ENCODE assay signal across 33 cellular contexts in the genomic region with DNA sequence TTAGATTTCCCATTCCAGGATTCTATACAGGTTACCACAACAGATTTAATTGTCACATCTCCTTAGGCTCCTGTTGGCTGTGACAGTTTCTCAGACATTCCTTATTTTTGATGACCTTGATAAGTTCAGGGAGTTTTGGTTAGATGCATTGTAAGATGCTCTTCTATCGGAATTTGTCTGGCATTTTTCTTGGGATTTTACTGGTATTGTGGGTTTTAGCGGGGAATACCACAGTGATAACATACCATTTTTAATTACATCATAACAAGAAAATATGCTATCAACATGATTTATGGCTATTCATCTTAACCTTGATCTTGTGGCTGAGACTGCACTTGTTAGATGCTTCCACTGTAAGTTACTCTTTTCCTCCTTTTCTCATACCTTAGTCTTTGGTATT.
"Had no signal": no experiment of that assay in that cellular context is flagged by ENCODE, and none has a peak within 500 bp of the region (broad histone marks: within the 10 kb centered on the region; RNA-seq: fewer than 3 reads in every experiment).

No MANE protein-coding gene starts in this region.

- H3K4me1 Mint-ChIP-seq: activated B cell treated with CpG ODN at 0.5 μM for 24 hours; activated CD4-positive, alpha-beta T cell treated with anti-CD3 and anti-CD28 coated beads, Interleukin-2, amount 10 ng/mL, durations not matched to agents 24 days and 14 days; activated T-helper 17 cell treated with anti-CD3 and anti-CD28 coated beads, Interleukin-2, amount 50 U/mL, for 72 hours; brain had no signal

- H3K9me3 ChIP-seq: adrenal gland had no signal

- H3K27ac Mint-ChIP-seq: activated B cell treated with CpG ODN at 0.5 μM for 24 hours; activated CD4-positive, alpha-beta memory T cell treated with anti-CD3 and anti-CD28 coated beads for 36 hours; activated CD4-positive, alpha-beta T cell treated with anti-CD3 and anti-CD28 coated beads, Interleukin-2, amount 10 ng/mL, durations not matched to agents 24 days and 14 days; activated CD8-positive, alpha-beta T cell treated with anti-CD3 and anti-CD28 coated beads for 36 hours; activated naive CD4-positive, alpha-beta T cell treated with anti-CD3 and anti-CD28 coated beads for 36 hours; activated naive CD4-positive, alpha-beta T cell treated with anti-CD3 and anti-CD28 coated beads, Interleukin-2, amount 50 U/mL, for 72 hours; activated naive CD8-positive, alpha-beta T cell treated with anti-CD3 and anti-CD28 coated beads for 36 hours; activated T-cell treated with anti-CD3 and anti-CD28 coated beads, Interleukin-2, amount 50 U/mL, for 72 hours; activated T-helper 1 cell treated with anti-CD3 and anti-CD28 coated beads, Interleukin-12 subunit alpha, Interleukin-12 subunit beta, Interleukin-2, Interleukin-4 antibody, amounts not matched to agents 30 ng/mL and 10 ng/mL and 1 ng/mL, durations not matched to agents 14 hours and 24 hours and 36 hours; activated T-helper 17 cell treated with anti-CD3 and anti-CD28 coated beads, Interleukin-2, amount 50 U/mL, for 72 hours; brain; T-helper 1 cell treated with Interleukin-12 subunit alpha and Interleukin-12 subunit beta and Interleukin-4 antibody, amounts not matched to agents 30 μg/mL and 1 μg/mL, for 36 hours; T-helper 2 cell treated with Interferon-gamma antibody and Interleukin-4, amounts not matched to agents 5 μg/mL and 100 μg/mL, for 36 hours had no signal

- H3K27me3 Mint-ChIP-seq: activated B cell treated with CpG ODN at 0.5 μM for 24 hours; activated CD4-positive, alpha-beta memory T cell treated with anti-CD3 and anti-CD28 coated beads for 36 hours; activated CD4-positive, alpha-beta T cell treated with anti-CD3 and anti-CD28 coated beads, Interleukin-2, amount 10 ng/mL, durations not matched to agents 24 days and 14 days; activated CD8-positive, alpha-beta T cell treated with anti-CD3 and anti-CD28 coated beads for 36 hours; activated naive CD8-positive, alpha-beta T cell treated with anti-CD3 and anti-CD28 coated beads for 36 hours; activated T-helper 17 cell treated with anti-CD3 and anti-CD28 coated beads, Interleukin-2, amount 50 U/mL, for 72 hours had no signal

- H3K4me1 ChIP-seq: adrenal gland had no signal

- H3K27me3 ChIP-seq: adrenal gland had no signal

- H3K36me3 ChIP-seq: adrenal gland had no signal

- ATAC-seq: activated CD8-positive, alpha-beta T cell treated with anti-CD3 and anti-CD28 coated beads for 36 hours; activated naive CD4-positive, alpha-beta T cell treated with anti-CD3 and anti-CD28 coated beads, Interleukin-2, amount 50 U/mL, for 72 hours; activated T-cell treated with anti-CD3 and anti-CD28 coated beads, Interleukin-2, amount 50 U/mL, for 4 hours; activated T-cell treated with anti-CD3 and anti-CD28 coated beads, Interleukin-2, amount 50 U/mL, for 72 hours; activated T-helper 17 cell treated with anti-CD3 and anti-CD28 coated beads, Interleukin-2, amount 50 U/mL, for 72 hours had no signal

- H3K4me3 ChIP-seq: adrenal gland had no signal

- DNase-seq: activated B cell treated with CpG ODN at 0.5 μM for 24 hours; activated CD4-positive, alpha-beta memory T cell treated with anti-CD3 and anti-CD28 coated beads for 36 hours; activated CD4-positive, alpha-beta T cell treated with anti-CD3 and anti-CD28 coated beads for 4 hours; activated CD4-positive, alpha-beta T cell treated with anti-CD3 and anti-CD28 coated beads, Interleukin-2, amount 10 ng/mL, durations not matched to agents 24 days and 14 days; activated CD4-positive, alpha-beta T cell treated with anti-CD3 and anti-CD28 coated beads, Interleukin-2, amount 50 U/mL, for 1 hour; activated CD4-positive, alpha-beta T cell treated with anti-CD3 and anti-CD28 coated beads, Interleukin-2, amount 50 U/mL, for 4 hours; activated CD4-positive, CD25-positive, alpha-beta regulatory T cell treated with anti-CD3 and anti-CD28 coated beads, Interleukin-2, amount 50 U/mL, for 72 hours; activated CD8-positive, alpha-beta memory T cell treated with anti-CD3 and anti-CD28 coated beads, Interleukin-2, amount 50 U/mL, for 4 hours; activated CD8-positive, alpha-beta T cell treated with anti-CD3 and anti-CD28 coated beads for 36 hours; activated effector memory CD4-positive, alpha-beta T cell treated with anti-CD3 and anti-CD28 coated beads, Interleukin-2, amount 50 U/mL, for 16 hours; activated gamma-delta T cell treated with Interleukin-2 at 50 U/mL for 16 hours; activated naive CD4-positive, alpha-beta T cell; activated naive CD4-positive, alpha-beta T cell treated with anti-CD3 and anti-CD28 coated beads for 36 hours; activated naive CD4-positive, alpha-beta T cell treated with anti-CD3 and anti-CD28 coated beads, Interleukin-2, amount 50 U/mL, for 16 hours; activated naive CD8-positive, alpha-beta T cell treated with anti-CD3 and anti-CD28 coated beads for 36 hours; activated T-cell treated with anti-CD3 and anti-CD28 coated beads for 4 hours; activated T-cell treated with anti-CD3 and anti-CD28 coated beads, Interleukin-2, amount 50 U/mL, for 1 hour; activated T-cell treated with anti-CD3 and anti-CD28 coated beads, Interleukin-2, amount 50 U/mL, for 4 hours; activated T-cell treated with anti-CD3 and anti-CD28 coated beads, Interleukin-2, amount 50 U/mL, for 72 hours; adrenal gland; amniotic stem cell; aorta; central memory CD4-positive, alpha-beta T cell; T-helper 1 cell; T-helper 2 cell; T-helper 9 cell had no signal

- H3K27ac ChIP-seq: adrenal gland, VCaP had no signal

- H3K4me3 Mint-ChIP-seq: activated B cell treated with CpG ODN at 0.5 μM for 24 hours; activated CD4-positive, alpha-beta memory T cell treated with anti-CD3 and anti-CD28 coated beads for 36 hours; activated CD4-positive, alpha-beta T cell treated with anti-CD3 and anti-CD28 coated beads, Interleukin-2, amount 10 ng/mL, durations not matched to agents 24 days and 14 days; activated CD8-positive, alpha-beta T cell treated with anti-CD3 and anti-CD28 coated beads for 36 hours; activated naive CD4-positive, alpha-beta T cell treated with anti-CD3 and anti-CD28 coated beads for 36 hours; activated naive CD8-positive, alpha-beta T cell treated with anti-CD3 and anti-CD28 coated beads for 36 hours; activated T-cell treated with anti-CD3 and anti-CD28 coated beads, Interleukin-2, amount 50 U/mL, for 4 hours; activated T-cell treated with anti-CD3 and anti-CD28 coated beads, Interleukin-2, amount 50 U/mL, for 72 hours; activated T-helper 1 cell treated with anti-CD3 and anti-CD28 coated beads, Interleukin-12 subunit alpha, Interleukin-12 subunit beta, Interleukin-2, Interleukin-4 antibody, amounts not matched to agents 30 ng/mL and 10 ng/mL and 1 ng/mL, durations not matched to agents 14 hours and 24 hours and 36 hours; activated T-helper 17 cell treated with anti-CD3 and anti-CD28 coated beads, Interleukin-2, amount 50 U/mL, for 72 hours; brain; T-helper 1 cell treated with Interleukin-12 subunit alpha and Interleukin-12 subunit beta and Interleukin-4 antibody, amounts not matched to agents 30 μg/mL and 1 μg/mL, for 36 hours; T-helper 2 cell treated with Interferon-gamma antibody and Interleukin-4, amounts not matched to agents 5 μg/mL and 100 μg/mL, for 36 hours had no signal

- H3K9me3 Mint-ChIP-seq: activated CD4-positive, alpha-beta memory T cell treated with anti-CD3 and anti-CD28 coated beads for 36 hours; activated T-helper 1 cell treated with anti-CD3 and anti-CD28 coated beads, Interleukin-12 subunit alpha, Interleukin-12 subunit beta, Interleukin-2, Interleukin-4 antibody, amounts not matched to agents 30 ng/mL and 10 ng/mL and 1 ng/mL, durations not matched to agents 14 hours and 24 hours and 36 hours; T-helper 1 cell treated with Interleukin-12 subunit alpha and Interleukin-12 subunit beta and Interleukin-4 antibody, amounts not matched to agents 30 μg/mL and 1 μg/mL, for 36 hours; T-helper 2 cell treated with Interferon-gamma antibody and Interleukin-4, amounts not matched to agents 5 μg/mL and 100 μg/mL, for 36 hours had no signal

- H3K36me3 Mint-ChIP-seq: activated CD4-positive, alpha-beta memory T cell treated with anti-CD3 and anti-CD28 coated beads for 36 hours; activated naive CD8-positive, alpha-beta T cell treated with anti-CD3 and anti-CD28 coated beads for 36 hours; brain had no signal
